In genomic region chr6:52929321-52930164, GRCh38 we compare ENCODE assay signal across 1 cellular context.
TF ChIP-seq lines count a peak whose summit lies in the region.

No MANE protein-coding gene starts in this region.

TF ChIP-seq in SK-N-SH, 30 proteins besides CTCF, POLR2A, EP300 and RAD21 (continued from another document):
- TF ChIP-seq IRF3 (IDR thresholded peaks at IDR 0.05; ENCODE audit: low read depth, low read length), result no peak
- TF ChIP-seq FOXJ3 (CRISPR knock-in tag; IDR thresholded peaks at IDR 0.05), result no peak
- TF ChIP-seq MEF2A (IDR thresholded peaks at IDR 0.05; ENCODE audit: borderline replicate concordance, low read depth), result peak; percentile 64; the same call in 1 of the 2 replicates
- no peak for TF ChIP-seq SMC3 (IDR thresholded peaks at IDR 0.05; ENCODE audit: low read depth, low read length)
- peak; percentile 96 for TF ChIP-seq JUND (IDR thresholded peaks at IDR 0.05)
- TF ChIP-seq GATA2 (CRISPR knock-in tag; IDR thresholded peaks at IDR 0.05), result no peak
- TF ChIP-seq TEAD4 (IDR thresholded peaks at IDR 0.05; ENCODE audit: borderline replicate concordance, insufficient read depth), result peak; percentile 66; the same call in 1 of the 2 replicates
- TF ChIP-seq SIN3A (IDR thresholded peaks at IDR 0.05; ENCODE audit: borderline replicate concordance, low read depth, low read length), result 0 out of 2 replicates have a peak, but pooled peaks have one; percentile 61
- TF ChIP-seq, protein P1, sequence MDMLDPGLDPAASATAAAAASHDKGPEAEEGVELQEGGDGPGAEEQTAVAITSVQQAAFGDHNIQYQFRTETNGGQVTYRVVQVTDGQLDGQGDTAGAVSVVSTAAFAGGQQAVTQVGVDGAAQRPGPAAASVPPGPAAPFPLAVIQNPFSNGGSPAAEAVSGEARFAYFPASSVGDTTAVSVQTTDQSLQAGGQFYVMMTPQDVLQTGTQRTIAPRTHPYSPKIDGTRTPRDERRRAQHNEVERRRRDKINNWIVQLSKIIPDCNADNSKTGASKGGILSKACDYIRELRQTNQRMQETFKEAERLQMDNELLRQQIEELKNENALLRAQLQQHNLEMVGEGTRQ (IDR thresholded peaks at IDR 0.05; ENCODE audit: borderline replicate concordance, low read depth, low read length), result no peak
- TF ChIP-seq RXRA (IDR thresholded peaks at IDR 0.05; ENCODE audit: borderline replicate concordance, low read depth), result peak; percentile 74; the same call in 1 of the 2 replicates
- no peak for TF ChIP-seq CHD2 (IDR thresholded peaks at IDR 0.05; ENCODE audit: low read length, partially characterized antibody)
- no peak; the same call in none of the 2 replicates for TF ChIP-seq MAX (IDR thresholded peaks at IDR 0.05; ENCODE audit: low read depth)
